8 cellular contexts compared by ENCODE assay signal in genomic region chrX:153722704-153723350, GRCh38. TPM values are rescaled to one million over a fixed set of nuclear protein-coding genes. Genes with fewer than 3 reads are reported as not detected.
DNase-seq lines count a peak whose midpoint lies in the region; ATAC-seq and TF ChIP-seq lines count a peak whose summit lies in the region.

No MANE protein-coding gene starts in this region.

- H3K36me3 ChIP-seq in iPS-18a (ENCODE audit: control insufficient read depth, low read depth, low read length) (peaks cover 26% of the 10 kb centered on the region), testis (ENCODE audit: low read depth, missing control alignments) (no peaks in the 10 kb centered on the region)

- peak overlapping the region; percentile 54 for H3K9ac ChIP-seq in iPS-18a (ENCODE audit: low read length)

- no peak for ATAC-seq in activated T-cell treated with anti-CD3 and anti-CD28 coated beads, Interleukin-2, amount 50 U/mL, for 72 hours (replicated peaks in 1 of 2)
- ATAC-seq in GM18907 (IDR thresholded peaks at IDR 0.05; ENCODE audit: unreplicated experiment) (no peak), GM19467 (IDR thresholded peaks at IDR 0.05; ENCODE audit: unreplicated experiment) (no peak), HG03432 (IDR thresholded peaks at IDR 0.05; ENCODE audit: unreplicated experiment) (no peak)

- TF ChIP-seq CTCF in testis (IDR thresholded peaks at IDR 0.05) = no peak

- DNase-seq in activated CD4-positive, alpha-beta T cell treated with anti-CD3 and anti-CD28 coated beads, Interleukin-2, amount 10 ng/mL, durations not matched to agents 7 days and 5 days = no peak
- DNase-seq in activated CD4-positive, alpha-beta T cell treated with anti-CD3 and anti-CD28 coated beads for 4 hours = no peak
- no peak for DNase-seq in activated T-cell treated with anti-CD3 and anti-CD28 coated beads, Interleukin-2, amount 50 U/mL, for 72 hours
- DNase-seq in testis = no peak

- intact Hi-C loops in testis (cut with DNase I; ENCODE audit: low total_unique reads) = loop anchor here (10.0 kb wide), 1 partner anchor 72 kb away; the partner anchor contains the start of genes IDH3G and SSR4

- POLR2A ChIA-PET in activated CD4-positive, alpha-beta T cell treated with anti-CD3 and anti-CD28 coated beads, Interleukin-2, amount 10 ng/mL, durations not matched to agents 7 days and 5 days (lab: Charles Lee) = no interaction called here

- peaks cover 6% of the 10 kb centered on the region for H3K9me3 ChIP-seq in iPS-18a (ENCODE audit: control insufficient read depth, low read depth, low read length)
- H3K9me3 ChIP-seq in testis = no peaks in the 10 kb centered on the region

- peak overlapping the region; percentile 82 for H3K27ac Mint-ChIP-seq in activated CD4-positive, alpha-beta T cell treated with anti-CD3 and anti-CD28 coated beads, Interleukin-2, amount 10 ng/mL, durations not matched to agents 7 days and 5 days
- H3K27ac Mint-ChIP-seq in activated T-cell treated with anti-CD3 and anti-CD28 coated beads, Interleukin-2, amount 50 U/mL, for 72 hours = peak overlapping the region; percentile 74

- H3K4me1 Mint-ChIP-seq in activated CD4-positive, alpha-beta T cell treated with anti-CD3 and anti-CD28 coated beads, Interleukin-2, amount 10 ng/mL, durations not matched to agents 7 days and 5 days = peaks cover 32% of the 10 kb centered on the region
- H3K4me1 Mint-ChIP-seq in activated T-cell treated with anti-CD3 and anti-CD28 coated beads, Interleukin-2, amount 50 U/mL, for 72 hours (ENCODE audit: low read depth) = peaks cover 23% of the 10 kb centered on the region

- H3K4me1 ChIP-seq in iPS-18a (ENCODE audit: control insufficient read depth, low read depth, low read length) = peaks cover 15% of the 10 kb centered on the region
- no peaks in the 10 kb centered on the region for H3K4me1 ChIP-seq in testis

- WGBS in testis, 2 donors = 19 to 35% methylated on average over 8 to 12 of the region's 12 CpGs

- peaks cover 28% of the 10 kb centered on the region for H3K36me3 Mint-ChIP-seq in activated CD4-positive, alpha-beta T cell treated with anti-CD3 and anti-CD28 coated beads, Interleukin-2, amount 10 ng/mL, durations not matched to agents 7 days and 5 days (ENCODE audit: low read depth)
- H3K36me3 Mint-ChIP-seq in activated T-cell treated with anti-CD3 and anti-CD28 coated beads, Interleukin-2, amount 50 U/mL, for 72 hours (ENCODE audit: insufficient read depth in 2 of 2) = peaks cover 0 to 7% of the 10 kb centered on the region in 2 donors

- H3K27me3 ChIP-seq in iPS-18a (ENCODE audit: control insufficient read depth, insufficient read depth, low read length) (no peaks in the 10 kb centered on the region), testis (no peaks in the 10 kb centered on the region)

- no peak for TF ChIP-seq POLR2A in testis (IDR thresholded peaks at IDR 0.05)

- H3K4me3 Mint-ChIP-seq in activated CD4-positive, alpha-beta T cell treated with anti-CD3 and anti-CD28 coated beads, Interleukin-2, amount 10 ng/mL, durations not matched to agents 7 days and 5 days = peak overlapping the region; percentile 85
- peak overlapping the region; percentile 88 to 89 for H3K4me3 Mint-ChIP-seq in activated T-cell treated with anti-CD3 and anti-CD28 coated beads, Interleukin-2, amount 50 U/mL, for 72 hours

- H3K27ac ChIP-seq in iPS-18a (ENCODE audit: low read length) (no peak overlapping the region), testis (peak overlapping the region in 1 of 2 donors; percentile 82)

- CTCF ChIA-PET in activated CD4-positive, alpha-beta T cell treated with anti-CD3 and anti-CD28 coated beads, Interleukin-2, amount 10 ng/mL, durations not matched to agents 7 days and 5 days (lab: Charles Lee) = interaction anchor here (1.1 kb wide), 1 partner anchor 13 kb away, joined by 3 read pairs; no protein-coding TSS in a partner anchor

- no peaks in the 10 kb centered on the region for H3K9me3 Mint-ChIP-seq in activated CD4-positive, alpha-beta T cell treated with anti-CD3 and anti-CD28 coated beads, Interleukin-2, amount 10 ng/mL, durations not matched to agents 7 days and 5 days
- H3K9me3 Mint-ChIP-seq in activated T-cell treated with anti-CD3 and anti-CD28 coated beads, Interleukin-2, amount 50 U/mL, for 72 hours = no peaks in the 10 kb centered on the region

- H3K4me3 ChIP-seq in iPS-18a (ENCODE audit: low read length) (peak overlapping the region; percentile 66), testis (peak overlapping the region; percentile 61 to 79)

- H3K27me3 Mint-ChIP-seq in activated CD4-positive, alpha-beta T cell treated with anti-CD3 and anti-CD28 coated beads, Interleukin-2, amount 10 ng/mL, durations not matched to agents 7 days and 5 days = no peaks in the 10 kb centered on the region
- H3K27me3 Mint-ChIP-seq in activated T-cell treated with anti-CD3 and anti-CD28 coated beads, Interleukin-2, amount 50 U/mL, for 72 hours (ENCODE audit: low read depth) = peaks cover 6% of the 10 kb centered on the region

RNA-seq across cellular contexts. Expression of gene BCAP31, which starts 1.4 kb away (rescaled TPM):
- 100 to 1,000 TPM; 142 to 148 TPM for total RNA-seq in activated CD4-positive, alpha-beta T cell treated with anti-CD3 and anti-CD28 coated beads, Interleukin-2, amount 10 ng/mL, durations not matched to agents 7 days and 5 days
- 10 to 100 TPM; 91.5 to 94.1 TPM for total RNA-seq in activated T-cell treated with anti-CD3 and anti-CD28 coated beads, Interleukin-2, amount 50 U/mL, for 72 hours
- total RNA-seq in testis = 100 to 1,000 TPM; 149 to 153 TPM
- polyA plus RNA-seq in testis (ENCODE audit: insufficient read depth, low read depth, low replicate concordance) = 222 TPM

RNA-seq across cellular contexts. Expression of gene ABCD1, which starts 1.8 kb away (rescaled TPM):
- total RNA-seq in activated CD4-positive, alpha-beta T cell treated with anti-CD3 and anti-CD28 coated beads, Interleukin-2, amount 10 ng/mL, durations not matched to agents 7 days and 5 days = 10 to 100 TPM; 15.4 to 16.0 TPM
- total RNA-seq in activated T-cell treated with anti-CD3 and anti-CD28 coated beads, Interleukin-2, amount 50 U/mL, for 72 hours = 1 to 10 TPM; 8.0 to 8.3 TPM
- total RNA-seq in testis = 100 to 1,000 TPM in 1 of 2 donors, 10 to 100 TPM in 1; 84.4 to 112 TPM
- polyA plus RNA-seq in testis (ENCODE audit: insufficient read depth, low read depth, low replicate concordance) = 34.3 TPM

RNA-seq across cellular contexts. Expression of gene SLC6A8, which starts 35.1 kb away (rescaled TPM):
- under 1 TPM; 0.65 to 0.69 TPM for total RNA-seq in activated CD4-positive, alpha-beta T cell treated with anti-CD3 and anti-CD28 coated beads, Interleukin-2, amount 10 ng/mL, durations not matched to agents 7 days and 5 days
- 1 to 10 TPM; 1.8 to 2.2 TPM for total RNA-seq in activated T-cell treated with anti-CD3 and anti-CD28 coated beads, Interleukin-2, amount 50 U/mL, for 72 hours
- 100 to 1,000 TPM in 1 of 2 donors, 10 to 100 TPM in 1; 91.3 to 107 TPM for total RNA-seq in testis
- polyA plus RNA-seq in testis (ENCODE audit: insufficient read depth, low read depth, low replicate concordance) = 73.5 TPM

RNA-seq across cellular contexts. Expression of gene PLXNB3, which starts 41.2 kb away (rescaled TPM):
- under 1 TPM; 0.23 to 0.35 TPM for total RNA-seq in activated CD4-positive, alpha-beta T cell treated with anti-CD3 and anti-CD28 coated beads, Interleukin-2, amount 10 ng/mL, durations not matched to agents 7 days and 5 days
- total RNA-seq in activated T-cell treated with anti-CD3 and anti-CD28 coated beads, Interleukin-2, amount 50 U/mL, for 72 hours = 1 to 10 TPM in 1 of 2 donors, under 1 TPM in 1; 0.77 to 1.7 TPM
- total RNA-seq in testis = 10 to 100 TPM; 49.3 to 57.9 TPM
- polyA plus RNA-seq in testis (ENCODE audit: insufficient read depth, low read depth, low replicate concordance) = 28.0 TPM

RNA-seq across cellular contexts. Expression of gene PNCK, which starts 49.2 kb away (rescaled TPM):
- total RNA-seq in activated CD4-positive, alpha-beta T cell treated with anti-CD3 and anti-CD28 coated beads, Interleukin-2, amount 10 ng/mL, durations not matched to agents 7 days and 5 days = not detected
- total RNA-seq in activated T-cell treated with anti-CD3 and anti-CD28 coated beads, Interleukin-2, amount 50 U/mL, for 72 hours = 1 to 10 TPM in 1 of 2 donors, under 1 TPM in 1; 0.50 to 1.2 TPM
- 10 to 100 TPM; 41.0 to 51.5 TPM for total RNA-seq in testis
- 19.9 TPM for polyA plus RNA-seq in testis (ENCODE audit: insufficient read depth, low read depth, low replicate concordance)

Comparison
In these comparisons a context has a peak if more than half of its experiments do, and no peak if none do; other contexts are left out.
1. RNA of gene ABCD1, which starts 1.8 kb away (total RNA-seq): 84.4 to 112 TPM in testis; 15.4 to 16.0 TPM in activated CD4-positive, alpha-beta T cell treated with anti-CD3 and anti-CD28 coated beads, Interleukin-2, amount 10 ng/mL, durations not matched to agents 7 days and 5 days and 8.0 to 8.3 TPM in activated T-cell treated with anti-CD3 and anti-CD28 coated beads, Interleukin-2, amount 50 U/mL, for 72 hours; every median in the first group is over 4 times any median in the second.
2. RNA of gene SLC6A8, which starts 35.1 kb away (total RNA-seq): 91.3 to 107 TPM in testis; 1.8 to 2.2 TPM in activated T-cell treated with anti-CD3 and anti-CD28 coated beads, Interleukin-2, amount 50 U/mL, for 72 hours and 0.65 to 0.69 TPM in activated CD4-positive, alpha-beta T cell treated with anti-CD3 and anti-CD28 coated beads, Interleukin-2, amount 10 ng/mL, durations not matched to agents 7 days and 5 days; every median in the first group is over 10 times any median in the second.